Comparison of ENCODE assay signal across 35 cellular contexts in the genomic region with DNA sequence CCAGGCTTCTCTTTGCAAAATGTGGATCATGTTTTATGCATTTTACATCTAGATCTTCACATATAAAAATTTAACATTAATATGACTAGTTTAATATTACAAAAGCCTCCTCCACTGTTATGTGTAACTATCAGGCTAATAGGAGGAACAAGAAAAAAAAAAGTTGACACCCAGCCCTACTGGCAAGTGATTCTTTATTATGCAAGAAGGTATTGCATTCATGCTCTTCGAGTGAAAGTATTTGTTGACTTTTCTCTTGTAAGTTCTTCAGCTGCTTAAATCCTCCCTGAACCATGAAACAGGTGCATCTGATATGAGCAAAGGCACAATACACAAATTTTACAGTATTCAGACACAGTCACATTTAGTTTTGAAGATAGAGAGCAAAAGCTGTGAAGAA. TPM values are rescaled to one million over a fixed set of nuclear protein-coding genes. Genes with fewer than 3 reads are reported as not detected.
"Had no signal": no experiment of that assay in that cellular context is flagged by ENCODE, and none has a peak within 500 bp of the region (broad histone marks: within the 10 kb centered on the region; RNA-seq: fewer than 3 reads in every experiment).

No MANE protein-coding gene starts in this region.

- H3K4me3 ChIP-seq: coronary artery, esophagus squamous epithelium, gastroesophageal sphincter had no signal

- DNase-seq: activated CD4-positive, alpha-beta memory T cell treated with anti-CD3 and anti-CD28 coated beads, Interleukin-2, amount 10 ng/mL, durations not matched to agents 7 days and 5 days; activated CD4-positive, alpha-beta T cell treated with anti-CD3 and anti-CD28 coated beads for 1 hour; activated CD4-positive, alpha-beta T cell treated with anti-CD3 and anti-CD28 coated beads for 4 hours; activated CD4-positive, alpha-beta T cell treated with anti-CD3 and anti-CD28 coated beads, Interleukin-2, amount 10 ng/mL, durations not matched to agents 7 days and 5 days; activated CD4-positive, alpha-beta T cell treated with anti-CD3 and anti-CD28 coated beads, Interleukin-2, amount 50 U/mL, for 4 hours; activated CD8-positive, alpha-beta memory T cell treated with anti-CD3 and anti-CD28 coated beads, Interleukin-2, amount 50 U/mL, for 48 hours; activated gamma-delta T cell; activated naive CD4-positive, alpha-beta T cell; activated naive CD4-positive, alpha-beta T cell treated with anti-CD3 and anti-CD28 coated beads, Interleukin-2, amount 10 ng/mL, durations not matched to agents 7 days and 5 days; activated T-cell treated with anti-CD3 and anti-CD28 coated beads for 4 hours; activated T-cell treated with anti-CD3 and anti-CD28 coated beads, Interleukin-2, amount 50 U/mL, for 24 hours; activated T-cell treated with anti-CD3 and anti-CD28 coated beads, Interleukin-2, amount 50 U/mL, for 72 hours; amniotic stem cell; anterior cingulate cortex; brain microvascular endothelial cell; effector CD8-positive, alpha-beta T cell; esophagus squamous epithelium; foreskin melanocyte; head of caudate nucleus had no signal

- H3K4me1 ChIP-seq: esophagus squamous epithelium, gastroesophageal sphincter had no signal

- H3K36me3 Mint-ChIP-seq: activated naive CD4-positive, alpha-beta T cell treated with anti-CD3 and anti-CD28 coated beads, Interleukin-2, amount 10 ng/mL, durations not matched to agents 7 days and 5 days; activated naive CD8-positive, alpha-beta T cell; WTC11 had no signal

- H3K9me3 ChIP-seq: esophagus squamous epithelium, gastroesophageal sphincter had no signal

- H3K36me3 ChIP-seq: brain microvascular endothelial cell, esophagus squamous epithelium, gastroesophageal sphincter had no signal

- H3K27ac Mint-ChIP-seq: activated CD4-positive, alpha-beta memory T cell treated with anti-CD3 and anti-CD28 coated beads, Interleukin-2, amount 10 ng/mL, durations not matched to agents 7 days and 5 days; activated CD4-positive, alpha-beta T cell treated with anti-CD3 and anti-CD28 coated beads, Interleukin-2, amount 10 ng/mL, durations not matched to agents 7 days and 5 days; activated naive CD4-positive, alpha-beta T cell treated with anti-CD3 and anti-CD28 coated beads, Interleukin-2, amount 10 ng/mL, durations not matched to agents 7 days and 5 days; activated naive CD8-positive, alpha-beta T cell; activated T-cell treated with anti-CD3 and anti-CD28 coated beads, Interleukin-2, amount 50 U/mL, for 24 hours; activated T-cell treated with anti-CD3 and anti-CD28 coated beads, Interleukin-2, amount 50 U/mL, for 72 hours; WTC11 had no signal

- ATAC-seq: gastroesophageal sphincter, WTC11 had no signal

- H3K4me1 Mint-ChIP-seq: activated CD4-positive, alpha-beta memory T cell treated with anti-CD3 and anti-CD28 coated beads, Interleukin-2, amount 10 ng/mL, durations not matched to agents 7 days and 5 days; activated naive CD4-positive, alpha-beta T cell treated with anti-CD3 and anti-CD28 coated beads, Interleukin-2, amount 10 ng/mL, durations not matched to agents 7 days and 5 days; central memory CD8-positive, alpha-beta T cell had no signal

- H3K9me3 Mint-ChIP-seq: activated CD4-positive, alpha-beta memory T cell treated with anti-CD3 and anti-CD28 coated beads, Interleukin-2, amount 10 ng/mL, durations not matched to agents 7 days and 5 days; activated CD4-positive, alpha-beta T cell treated with anti-CD3 and anti-CD28 coated beads, Interleukin-2, amount 10 ng/mL, durations not matched to agents 7 days and 5 days; activated naive CD4-positive, alpha-beta T cell treated with anti-CD3 and anti-CD28 coated beads, Interleukin-2, amount 10 ng/mL, durations not matched to agents 7 days and 5 days; activated T-cell treated with anti-CD3 and anti-CD28 coated beads, Interleukin-2, amount 50 U/mL, for 24 hours; activated T-cell treated with anti-CD3 and anti-CD28 coated beads, Interleukin-2, amount 50 U/mL, for 72 hours; central memory CD8-positive, alpha-beta T cell had no signal

- H3K4me3 Mint-ChIP-seq: activated CD4-positive, alpha-beta memory T cell treated with anti-CD3 and anti-CD28 coated beads, Interleukin-2, amount 10 ng/mL, durations not matched to agents 7 days and 5 days; activated CD4-positive, alpha-beta T cell treated with anti-CD3 and anti-CD28 coated beads, Interleukin-2, amount 10 ng/mL, durations not matched to agents 7 days and 5 days; activated naive CD4-positive, alpha-beta T cell treated with anti-CD3 and anti-CD28 coated beads, Interleukin-2, amount 10 ng/mL, durations not matched to agents 7 days and 5 days; activated naive CD8-positive, alpha-beta T cell; activated T-cell treated with anti-CD3 and anti-CD28 coated beads, Interleukin-2, amount 50 U/mL, for 24 hours; activated T-cell treated with anti-CD3 and anti-CD28 coated beads, Interleukin-2, amount 50 U/mL, for 72 hours; central memory CD8-positive, alpha-beta T cell; WTC11 had no signal

- H3K27ac ChIP-seq: brain microvascular endothelial cell, coronary artery, epithelial cell of prostate, esophagus squamous epithelium, gastroesophageal sphincter, VCaP had no signal

RNA-seq across cellular contexts. Expression of a gene that starts 0.7 kb away (rescaled TPM):
- total RNA-seq: activated CD4-positive, alpha-beta memory T cell treated with anti-CD3 and anti-CD28 coated beads, Interleukin-2, amount 10 ng/mL, durations not matched to agents 7 days and 5 days; astrocyte; bronchial epithelial cell; cerebellum; dermis blood vessel endothelial cell; endothelial cell of umbilical vein; fibroblast of lung; fibroblast of villous mesenchyme; glomerular endothelial cell had no signal
- polyA plus RNA-seq: adipose tissue, endothelial cell of umbilical vein, fibroblast of lung had no signal

RNA-seq across cellular contexts. Expression of a gene that starts 22.9 kb away (rescaled TPM):
- total RNA-seq: activated CD4-positive, alpha-beta memory T cell treated with anti-CD3 and anti-CD28 coated beads, Interleukin-2, amount 10 ng/mL, durations not matched to agents 7 days and 5 days; astrocyte; bronchial epithelial cell; cerebellum; dermis blood vessel endothelial cell; endothelial cell of umbilical vein; fibroblast of lung; fibroblast of villous mesenchyme; glomerular endothelial cell; WTC11 had no signal
- polyA plus RNA-seq: adipose tissue, endothelial cell of umbilical vein, fibroblast of lung had no signal

RNA-seq across cellular contexts. Expression of a gene that starts 52.8 kb away (rescaled TPM):
- total RNA-seq: cerebellum, dermis blood vessel endothelial cell had no signal
